In the genomic region with DNA sequence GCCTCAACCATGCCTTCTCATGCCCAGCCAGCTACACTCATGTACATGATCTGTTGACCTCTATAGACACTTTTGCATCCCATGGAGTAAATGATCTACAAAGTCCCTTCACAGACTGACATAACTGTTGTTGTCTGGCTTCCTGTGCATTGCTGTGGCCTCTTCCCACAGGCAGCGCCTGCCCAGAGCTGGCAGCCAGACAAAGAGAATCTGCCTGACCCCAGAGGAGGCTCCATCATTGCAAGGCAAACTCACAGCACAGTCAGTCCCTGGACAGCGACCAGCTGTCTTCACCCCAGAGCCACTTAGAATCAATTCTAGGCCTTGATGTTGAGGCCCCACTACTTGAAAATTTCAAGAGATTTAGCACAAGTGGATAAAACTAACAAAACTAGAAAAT, we compare ENCODE assay signal across 13 cellular contexts.
DNase-seq lines count a peak whose midpoint lies in the region; ATAC-seq and TF ChIP-seq lines count a peak whose summit lies in the region.
"Had no signal": no experiment of that assay in that cellular context is flagged by ENCODE, and none has a peak within 500 bp of the region (broad histone marks: within the 10 kb centered on the region; RNA-seq: fewer than 3 reads in every experiment).

No MANE protein-coding gene starts in this region.

- no peak overlapping the region for H3K18ac ChIP-seq in mesendoderm (ENCODE audit: low read length)

- no peaks in the 10 kb centered on the region for H3K9me3 Mint-ChIP-seq in effector memory CD8-positive, alpha-beta T cell
- H3K9me3 Mint-ChIP-seq: activated T-helper 1 cell treated with anti-CD3 and anti-CD28 coated beads, Interleukin-12 subunit alpha, Interleukin-12 subunit beta, Interleukin-2, Interleukin-4 antibody, amounts not matched to agents 30 ng/mL and 10 ng/mL and 1 ng/mL, durations not matched to agents 14 hours and 24 hours and 36 hours; CD4-positive, alpha-beta T cell had no signal

- H3K4me1 ChIP-seq in DND-41 (ENCODE audit: insufficient read depth, low read length) (no peaks in the 10 kb centered on the region), mesendoderm (ENCODE audit: control insufficient read depth, low read depth, low read length) (no peaks in the 10 kb centered on the region), A673 (ENCODE audit: insufficient read depth, low read length, poor library complexity, severe bottlenecking) (peaks cover 10% of the 10 kb centered on the region)
- H3K4me1 ChIP-seq: esophagus muscularis mucosa had no signal

- DNase-seq in DND-41 (peak; percentile 8), M059J (ENCODE audit: low read depth) (peak; percentile 54), epidermal melanocyte (ENCODE audit: insufficient read length, low spot score) (peak; percentile 45), mesendoderm (peak; percentile 38), A673 (ENCODE audit: low spot score) (no peak), middle frontal gyrus (ENCODE audit: extremely low spot score, low spot score) (no peak)
- no peak for DNase-seq in effector memory CD8-positive, alpha-beta T cell
- DNase-seq in stimulated activated CD4-positive, alpha-beta T cell treated with anti-CD3 and anti-CD28 coated beads, Interleukin-4, amount 100 ng/mL, for 1 hour, result no peak
- DNase-seq: CD4-positive, alpha-beta T cell; NCI-H187 treated with DMSO at 0.1 percent for 48 hours; T-helper 2 cell had no signal

- no peak overlapping the region for H3K56ac ChIP-seq in mesendoderm (ENCODE audit: low read length)

- no peak overlapping the region for H2AFZ ChIP-seq in DND-41 (ENCODE audit: low read depth, low read length)

- H3K4me2 ChIP-seq in DND-41 (ENCODE audit: insufficient read depth, low read length) (no peak overlapping the region), mesendoderm (ENCODE audit: low read length) (no peak overlapping the region)

- H3K4me3 ChIP-seq in DND-41 (ENCODE audit: low read depth in 1 of 2, low read length in 2 of 2) (no peak overlapping the region), mesendoderm (ENCODE audit: low read length) (no peak overlapping the region), A673 (ENCODE audit: low read depth, low read length, poor library complexity, severe bottlenecking) (no peak overlapping the region)
- H3K4me3 ChIP-seq: esophagus muscularis mucosa had no signal

- H3K9me3 ChIP-seq in DND-41 (ENCODE audit: insufficient read depth, low read length, severe bottlenecking), result no peaks in the 10 kb centered on the region
- no peaks in the 10 kb centered on the region for H3K9me3 ChIP-seq in A673 (ENCODE audit: low read depth, low read length, poor library complexity, severe bottlenecking)
- H3K9me3 ChIP-seq: esophagus muscularis mucosa had no signal

- no peak overlapping the region for H2BK5ac ChIP-seq in mesendoderm (ENCODE audit: low read length)

- no peaks in the 10 kb centered on the region for H3K27me3 Mint-ChIP-seq in effector memory CD8-positive, alpha-beta T cell
- H3K27me3 Mint-ChIP-seq: CD4-positive, alpha-beta T cell had no signal

- no peak overlapping the region for H2BK120ac ChIP-seq in mesendoderm (ENCODE audit: low read depth, low read length)

- H3K23ac ChIP-seq in mesendoderm (ENCODE audit: low read length), result no peak overlapping the region

- no peak overlapping the region for H3K4ac ChIP-seq in mesendoderm (ENCODE audit: low read depth, low read length)

- H2BK15ac ChIP-seq in mesendoderm (replicated peaks; ENCODE audit: low read depth), result no peak overlapping the region

- H4K20me1 ChIP-seq in DND-41 (ENCODE audit: insufficient read depth, low read length), result no peaks in the 10 kb centered on the region

- ATAC-seq in DND-41 (ENCODE audit: insufficient read depth, low read depth), result no peak
- ATAC-seq in effector memory CD8-positive, alpha-beta T cell (replicated peaks), result no peak

- H3K27me3 ChIP-seq in DND-41 (ENCODE audit: insufficient read depth, low read length, poor library complexity) (no peaks in the 10 kb centered on the region), mesendoderm (ENCODE audit: insufficient read depth, low read length, poor library complexity) (no peaks in the 10 kb centered on the region), A673 (replicated peaks; ENCODE audit: insufficient read depth, low read depth, low read length, poor library complexity) (no peaks in the 10 kb centered on the region)
- H3K27me3 ChIP-seq: esophagus muscularis mucosa had no signal

- WGBS in mesendoderm (ENCODE audit: extremely low coverage, insufficient coverage, low lambda C conversion rate), result no CpG with 5 or more reads among the region's 2 CpGs

- no peak overlapping the region for H3K27ac Mint-ChIP-seq in effector memory CD8-positive, alpha-beta T cell
- H3K27ac Mint-ChIP-seq: activated T-helper 1 cell treated with anti-CD3 and anti-CD28 coated beads, Interleukin-12 subunit alpha, Interleukin-12 subunit beta, Interleukin-2, Interleukin-4 antibody, amounts not matched to agents 30 ng/mL and 10 ng/mL and 1 ng/mL, durations not matched to agents 14 hours and 24 hours and 36 hours; CD4-positive, alpha-beta T cell had no signal

- intact Hi-C loops in A673 (cut with micrococcal nuclease; ENCODE audit: unreplicated experiment), result no loop called here

- no peak overlapping the region for H3K9ac ChIP-seq in DND-41 (ENCODE audit: low read depth, low read length)
- H3K9ac ChIP-seq in mesendoderm (ENCODE audit: low read length), result no peak overlapping the region

- H3K4me3 Mint-ChIP-seq in effector memory CD8-positive, alpha-beta T cell, result no peak overlapping the region
- H3K4me3 Mint-ChIP-seq: activated T-helper 1 cell treated with anti-CD3 and anti-CD28 coated beads, Interleukin-12 subunit alpha, Interleukin-12 subunit beta, Interleukin-2, Interleukin-4 antibody, amounts not matched to agents 30 ng/mL and 10 ng/mL and 1 ng/mL, durations not matched to agents 14 hours and 24 hours and 36 hours; CD4-positive, alpha-beta T cell had no signal

- CTCF ChIA-PET in A673 (lab: Charles Lee), result no interaction called here

- H3K4me1 Mint-ChIP-seq in effector memory CD8-positive, alpha-beta T cell (ENCODE audit: low read depth in 2 of 2), result peaks cover 8 to 24% of the 10 kb centered on the region in 2 donors

- H3K79me2 ChIP-seq in DND-41 (ENCODE audit: insufficient read depth, low read length) (no peaks in the 10 kb centered on the region), mesendoderm (ENCODE audit: control insufficient read depth, insufficient read depth, low read length) (no peaks in the 10 kb centered on the region)

- H3K79me1 ChIP-seq in mesendoderm (ENCODE audit: low read length), result no peaks in the 10 kb centered on the region

- TF ChIP-seq CTCF in DND-41 (IDR thresholded peaks at IDR 0.05; ENCODE audit: borderline replicate concordance, extremely low read depth, low read length, poor library complexity, severe bottlenecking) (no peak), A673 (conservative IDR thresholded peaks at IDR 0.05; ENCODE audit: low read depth, low read length) (no peak)

- no peak overlapping the region for H2AK5ac ChIP-seq in mesendoderm (ENCODE audit: low read length)

- POLR2A ChIA-PET in A673 (lab: Charles Lee; ENCODE audit: low non-redundant PET), result no interaction called here

- peaks cover 4% of the 10 kb centered on the region; the same call in 1 of the 2 replicates for H3K36me3 ChIP-seq in DND-41 (ENCODE audit: insufficient read depth, low read length)
- no peaks in the 10 kb centered on the region for H3K36me3 ChIP-seq in mesendoderm (ENCODE audit: control insufficient read depth, insufficient read depth, low read length)
- H3K36me3 ChIP-seq in A673 (ENCODE audit: insufficient read depth, low read length, poor library complexity, severe bottlenecking), result no peaks in the 10 kb centered on the region
- H3K36me3 ChIP-seq: esophagus muscularis mucosa had no signal

- H3K27ac ChIP-seq in DND-41 (ENCODE audit: low read length) (no peak overlapping the region), mesendoderm (ENCODE audit: low read depth, low read length) (no peak overlapping the region), A673 (ENCODE audit: low read depth, low read length, poor library complexity, severe bottlenecking) (no peak overlapping the region)
- H3K27ac ChIP-seq: esophagus muscularis mucosa had no signal

- no peak overlapping the region for H4K5ac ChIP-seq in mesendoderm (ENCODE audit: low read length)

- no TSS peak for BruUV-seq in A673 (replicated peaks; lab: Mats Ljungman, UMichigan)

- no peak overlapping the region for H4K8ac ChIP-seq in mesendoderm (ENCODE audit: low read depth, low read length)

- H3K36me3 Mint-ChIP-seq in effector memory CD8-positive, alpha-beta T cell (ENCODE audit: insufficient read depth), result no peaks in the 10 kb centered on the region

Comparison
In these comparisons a context has a peak if more than half of its experiments do, and no peak if none do; other contexts are left out.
1. DNase-seq: peak in DND-41 (single experiment), M059J (single experiment), epidermal melanocyte (single experiment) and mesendoderm (single experiment); none in A673 (single experiment), middle frontal gyrus (single experiment), effector memory CD8-positive, alpha-beta T cell (0 of 3) and stimulated activated CD4-positive, alpha-beta T cell treated with anti-CD3 and anti-CD28 coated beads, Interleukin-4, amount 100 ng/mL, for 1 hour (single experiment).